16 cellular contexts compared by ENCODE assay signal in the genomic region with DNA sequence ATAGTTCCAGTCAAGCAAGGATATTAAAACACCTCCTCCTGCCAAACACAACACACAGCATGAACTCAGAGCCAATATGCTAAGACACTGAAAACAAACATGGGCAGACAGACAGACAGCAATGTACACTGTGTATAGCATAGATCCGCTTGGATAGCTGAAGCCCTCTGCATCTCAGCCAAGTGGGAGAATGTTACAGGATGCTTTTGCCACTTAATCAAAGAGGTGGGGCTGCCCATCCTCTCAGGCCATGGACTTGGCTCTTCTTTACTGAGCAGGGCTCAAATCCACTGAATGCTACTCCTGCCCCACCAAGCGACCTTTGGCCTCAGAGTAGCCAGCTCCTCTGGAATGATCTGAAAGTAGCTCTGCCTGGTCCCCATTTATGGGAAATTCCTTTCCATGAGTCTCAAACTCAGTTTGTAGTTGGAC.
A peak's percentile ranks its signal among the peaks of the same experiment; 100 is the strongest.
DNase-seq lines count a peak whose midpoint lies in the region; ATAC-seq lines count a peak whose summit lies in the region.
"Had no signal": no experiment of that assay in that cellular context is flagged by ENCODE, and none has a peak within 500 bp of the region (broad histone marks: within the 10 kb centered on the region; RNA-seq: fewer than 3 reads in every experiment).

No MANE protein-coding gene starts in this region.

- peak; percentile 48 for DNase-seq in Daoy (ENCODE audit: low read depth)
- DNase-seq in NCI-H460 (ENCODE audit: extremely low read depth, low read depth) = peak; percentile 13
- DNase-seq in dedifferentiated amniotic fluid mesenchymal stem cell (ENCODE audit: extremely low spot score) = peak; percentile 25
- no peak for DNase-seq in sciatic nerve (ENCODE audit: low spot score)
- no peak for DNase-seq in effector memory CD8-positive, alpha-beta T cell
- DNase-seq in DMS153 treated with DMSO at 0.1 percent for 48 hours (lab: John Stamatoyannopoulos, UW; ENCODE audit: unreplicated experiment) = no peak
- DNase-seq: CD8-positive, alpha-beta T cell; KBM-7; NCI-H1417; NCI-H187 treated with DMSO at 0.1 percent for 48 hours; NCI-H226; NCI-H524 treated with DMSO at 0.1 percent for 48 hours; PC-3; RPMI8226; SJCRH30 had no signal

- peaks cover under 1 to 7% of the 10 kb centered on the region in 2 donors for H3K27me3 Mint-ChIP-seq in effector memory CD8-positive, alpha-beta T cell

- no peak overlapping the region for H3K27ac Mint-ChIP-seq in effector memory CD8-positive, alpha-beta T cell
- H3K27ac Mint-ChIP-seq: CD8-positive, alpha-beta T cell had no signal

- no peaks in the 10 kb centered on the region for H3K36me3 Mint-ChIP-seq in effector memory CD8-positive, alpha-beta T cell (ENCODE audit: insufficient read depth)
- H3K36me3 Mint-ChIP-seq: CD8-positive, alpha-beta T cell had no signal

- no peaks in the 10 kb centered on the region for H3K4me1 Mint-ChIP-seq in effector memory CD8-positive, alpha-beta T cell (ENCODE audit: low read depth in 2 of 2)

- intact Hi-C loops in sciatic nerve (cut with DNase I) = no loop called here

- H3K4me3 Mint-ChIP-seq in effector memory CD8-positive, alpha-beta T cell = no peak overlapping the region
- H3K4me3 Mint-ChIP-seq: CD8-positive, alpha-beta T cell had no signal

- peaks cover 0 to 2% of the 10 kb centered on the region in 2 donors for H3K9me3 Mint-ChIP-seq in effector memory CD8-positive, alpha-beta T cell
- H3K9me3 Mint-ChIP-seq: CD8-positive, alpha-beta T cell had no signal

- peak; percentile 56 for ATAC-seq in sciatic nerve
- no peak for ATAC-seq in effector memory CD8-positive, alpha-beta T cell (replicated peaks)
- no peak for ATAC-seq in HG03025 (IDR thresholded peaks at IDR 0.05; ENCODE audit: low FRiP score, unreplicated experiment)
- ATAC-seq: CD8-positive, alpha-beta T cell; PC-3 had no signal

Comparison
In these comparisons a context has a peak if more than half of its experiments do, and no peak if none do; other contexts are left out.
1. DNase-seq: peak in Daoy (single experiment), NCI-H460 (single experiment) and dedifferentiated amniotic fluid mesenchymal stem cell (single experiment); none in sciatic nerve (single experiment), effector memory CD8-positive, alpha-beta T cell (0 of 3) and DMS153 treated with DMSO at 0.1 percent for 48 hours (single experiment).